ENCODE assay signal across 14 cellular contexts in the genomic region with DNA sequence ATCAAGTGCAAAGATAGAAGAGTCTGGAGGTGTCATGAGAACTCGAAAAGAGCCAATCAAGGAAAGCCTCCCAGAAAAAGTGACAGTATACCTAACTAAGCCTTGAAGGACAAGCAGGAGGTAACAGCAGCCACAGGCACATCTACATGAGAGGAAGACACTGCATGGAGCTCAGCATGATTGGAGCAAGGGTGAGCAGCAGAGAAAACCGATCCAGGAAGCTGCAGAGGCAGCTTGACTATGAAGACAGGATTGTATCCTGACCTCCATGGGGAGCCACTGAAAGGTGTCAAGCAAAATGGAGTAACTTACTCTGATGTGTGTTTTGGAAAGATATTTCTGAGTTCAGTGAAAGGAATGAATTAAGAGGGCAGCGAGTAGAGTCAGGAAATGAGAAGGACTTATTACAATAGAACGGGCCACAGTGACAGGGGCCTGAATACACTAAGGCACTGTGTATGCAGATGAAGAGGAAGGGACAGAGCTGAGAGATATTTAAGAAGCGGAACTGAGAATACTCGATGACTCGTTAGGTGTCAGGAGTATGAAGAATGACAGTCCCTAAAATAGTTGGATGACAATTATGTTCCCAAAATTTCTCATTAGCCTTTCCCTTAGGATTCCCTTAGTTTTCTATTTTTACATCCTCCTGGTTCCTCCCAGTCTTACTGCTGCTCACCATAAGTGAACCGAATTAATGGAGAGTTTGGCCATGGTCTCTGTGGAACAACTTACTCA.
DNase-seq lines count a peak whose midpoint lies in the region; ATAC-seq, FAIRE-seq and TF ChIP-seq lines count a peak whose summit lies in the region.
"Had no signal": no experiment of that assay in that cellular context is flagged by ENCODE, and none has a peak within 500 bp of the region (broad histone marks: within the 10 kb centered on the region; RNA-seq: fewer than 3 reads in every experiment).

No MANE protein-coding gene starts in this region.

- H2AFZ ChIP-seq in H1 (ENCODE audit: low read length) = no peak overlapping the region
- H2AFZ ChIP-seq in neuronal stem cell (ENCODE audit: low read length) = no peak overlapping the region

- no peak overlapping the region for H4K5ac ChIP-seq in H1 (ENCODE audit: insufficient read length, low read depth, low read length)

- H3K36me3 ChIP-seq in BLaER1 (no peaks in the 10 kb centered on the region), H1 (ENCODE audit: control insufficient read depth in 2 of 4, insufficient read depth in 4 of 4, low read length in 3 of 4) (no peaks in the 10 kb centered on the region), neuronal stem cell (replicated peaks in 1 of 2; ENCODE audit: control insufficient read depth in 2 of 2, insufficient read depth in 2 of 2, low read length in 2 of 2) (no peaks in the 10 kb centered on the region)

- H3K4me1 ChIP-seq in BLaER1 = peaks cover 14% of the 10 kb centered on the region
- H3K4me1 ChIP-seq in H1 (replicated peaks in 1 of 4; ENCODE audit: control insufficient read depth in 3 of 4, insufficient read depth in 4 of 4, low read length in 3 of 4) = peaks cover 0 to 11% (median 8%) of the 10 kb centered on the region in 4 experiments; a peak in 5 of 7 replicates
- peaks cover 0 to 2% of the 10 kb centered on the region in 2 donors for H3K4me1 ChIP-seq in neuronal stem cell (ENCODE audit: control insufficient read depth in 2 of 2, insufficient read depth in 1 of 2, low read depth in 1 of 2, low read length in 2 of 2)

- H2BK5ac ChIP-seq in H1 (ENCODE audit: low read depth, low read length) (no peak overlapping the region; the same call in 1 of the 2 replicates), neuronal stem cell (ENCODE audit: low read length) (no peak overlapping the region)

- H3K27me3 ChIP-seq in BLaER1 (no peaks in the 10 kb centered on the region), H1 (replicated peaks in 1 of 4; ENCODE audit: control insufficient read depth in 3 of 4, extremely low read depth in 1 of 4, insufficient read depth in 3 of 4, low read length in 3 of 4) (no peaks in the 10 kb centered on the region), neuronal stem cell (ENCODE audit: control insufficient read depth in 3 of 3, insufficient read depth in 3 of 3, low read depth in 1 of 3, low read length in 3 of 3) (no peaks in the 10 kb centered on the region)

- H2BK12ac ChIP-seq in H1 (ENCODE audit: low read depth, low read length) = no peak overlapping the region
- H2BK12ac ChIP-seq in neuronal stem cell (ENCODE audit: low read length) = no peak overlapping the region

- no peak overlapping the region for H3K14ac ChIP-seq in H1 (ENCODE audit: insufficient read length)
- no peak overlapping the region for H3K14ac ChIP-seq in neuronal stem cell (ENCODE audit: low read length)

- no peak overlapping the region for H2BK15ac ChIP-seq in H1 (ENCODE audit: low read length)
- no peak overlapping the region for H2BK15ac ChIP-seq in neuronal stem cell (ENCODE audit: low read length)

- H2BK20ac ChIP-seq in H1 (ENCODE audit: low read length) = 0 out of 2 replicates have a peak overlapping the region, but pooled peaks have one; percentile 11

- H3K23ac ChIP-seq in H1 (ENCODE audit: insufficient read length) = no peak overlapping the region
- no peak overlapping the region for H3K23ac ChIP-seq in neuronal stem cell (ENCODE audit: low read depth, low read length, poor library complexity)

- CTCF ChIA-PET in H1 (lab: Charles Lee; ENCODE audit: partially characterized antibody) = interaction anchor here (1.1 to 1.4 kb wide), 2 partner anchors 32 to 101 kb away, joined by 3 to 5 read pairs; no protein-coding TSS in a partner anchor

- ATAC-seq in GM19372 (IDR thresholded peaks at IDR 0.05; ENCODE audit: low read depth, unreplicated experiment) (peak; percentile 98), HG03439 (IDR thresholded peaks at IDR 0.05; ENCODE audit: unreplicated experiment) (peak; percentile 88)
- ATAC-seq: Panc1 had no signal

- POLR2A ChIA-PET in H1 (lab: Charles Lee; ENCODE audit: partially characterized antibody) = no interaction called here

- H3K79me2 ChIP-seq in H1 (ENCODE audit: control insufficient read depth in 1 of 2, insufficient read depth in 2 of 2, low read length in 2 of 2) = no peaks in the 10 kb centered on the region

- DNase-seq in H1 (ENCODE audit: low read depth in 1 of 2, low spot score in 2 of 2) (no peak), foreskin melanocyte (no peak), neuronal stem cell (ENCODE audit: low spot score) (no peak), NCI-H1048 (lab: John Stamatoyannopoulos, UW) (no peak), substantia nigra (lab: John Stamatoyannopoulos, UW) (no peak)
- DNase-seq: activated CD4-positive, alpha-beta T cell treated with anti-CD3 and anti-CD28 coated beads for 1 hour; activated naive CD4-positive, alpha-beta T cell treated with anti-CD3 and anti-CD28 coated beads, Interleukin-2, amount 10 ng/mL, durations not matched to agents 7 days and 5 days; cortex of kidney; NCI-H1694 had no signal

- H3K4me3 ChIP-seq in BLaER1 (no peak overlapping the region), H1 (ENCODE audit: extremely low read depth in 1 of 4, insufficient read depth in 2 of 4, low read depth in 3 of 4, low read length in 4 of 4) (no peak overlapping the region), neuronal stem cell (ENCODE audit: low read length in 2 of 2) (no peak overlapping the region)
- H3K4me3 ChIP-seq: skin epidermis had no signal

- H3K4me2 ChIP-seq in BLaER1 (peak overlapping the region; percentile 19; the same call in 1 of the 2 replicates), H1 (ENCODE audit: insufficient read depth in 1 of 2, low read depth in 2 of 2, low read length in 2 of 2) (peak overlapping the region in 1 of 2 experiments; percentile 21; a peak in 1 of 4 replicates), neuronal stem cell (ENCODE audit: insufficient read depth, low read length, poor library complexity, severe bottlenecking) (no peak overlapping the region)

- no peaks in the 10 kb centered on the region for H3K23me2 ChIP-seq in H1 (ENCODE audit: low read depth, low read length)

- H3K9ac ChIP-seq in BLaER1 (no peak overlapping the region), H1 (replicated peaks in 1 of 4; ENCODE audit: extremely low read depth in 1 of 4, low read depth in 3 of 4, low read length in 3 of 4) (no peak overlapping the region), neuronal stem cell (ENCODE audit: low read depth, low read length, poor library complexity) (no peak overlapping the region)

- no peaks in the 10 kb centered on the region for H3K9me3 ChIP-seq in BLaER1
- no peaks in the 10 kb centered on the region; a peak in 1 of 4 replicates for H3K9me3 ChIP-seq in H1 (ENCODE audit: insufficient read depth in 2 of 2, low read depth in 1 of 2, low read length in 1 of 2)
- no peaks in the 10 kb centered on the region for H3K9me3 ChIP-seq in neuronal stem cell (replicated peaks in 1 of 2; ENCODE audit: control insufficient read depth in 2 of 2, insufficient read depth in 1 of 2, low read depth in 1 of 2, low read length in 2 of 2)

- H3K27ac ChIP-seq in BLaER1 (no peak overlapping the region), H1 (ENCODE audit: low read depth, low read length) (no peak overlapping the region), neuronal stem cell (replicated peaks; ENCODE audit: low read length) (no peak overlapping the region), substantia nigra (ENCODE audit: low read depth, low read length, poor library complexity, severe bottlenecking) (no peak overlapping the region)
- H3K27ac ChIP-seq: skin epidermis had no signal

- H4K8ac ChIP-seq in H1 (ENCODE audit: extremely low read depth, insufficient read depth, low read length) (no peak overlapping the region), neuronal stem cell (ENCODE audit: low read depth, low read length) (no peak overlapping the region)

- no peak overlapping the region for H2AK5ac ChIP-seq in H1 (ENCODE audit: low read depth, low read length)
- no peak overlapping the region for H2AK5ac ChIP-seq in neuronal stem cell (ENCODE audit: low read depth, low read length)

- H3K79me1 ChIP-seq in H1 (ENCODE audit: low read depth, low read length) (no peaks in the 10 kb centered on the region), neuronal stem cell (ENCODE audit: low read depth, low read length) (no peaks in the 10 kb centered on the region)

- FAIRE-seq in H1 (lab: Jason Lieb, UNC) = no peak

- no peak for TF ChIP-seq RAD21 in H1 (IDR thresholded peaks at IDR 0.05 in 1 of 2, conservative IDR thresholded peaks at IDR 0.05 in 1 of 2; ENCODE audit: low read depth in 2 of 2, low read length in 2 of 2)

- H3K56ac ChIP-seq in H1 (replicated peaks; ENCODE audit: insufficient read length, low read depth, low read length) = no peak overlapping the region

- no peak overlapping the region for H4K91ac ChIP-seq in H1 (replicated peaks; ENCODE audit: insufficient read length, low read length)
- H4K91ac ChIP-seq in neuronal stem cell (ENCODE audit: low read depth, low read length, poor library complexity) = no peak overlapping the region

- 75% methylated on average over 8 of the region's 8 CpGs; no CpG with 5 or more reads in 1 of the 2 experiments for WGBS in H1 (ENCODE audit: extremely low coverage in 1 of 2, insufficient coverage in 1 of 2, insufficient read length in 1 of 2, insufficient replicate concordance in 2 of 2, low coverage in 1 of 2, low lambda C conversion rate in 2 of 2, missing lambda C conversion rate in 1 of 2), 2 experiments
- no CpG with 5 or more reads among the region's 8 CpGs for WGBS in neuronal stem cell (ENCODE audit: extremely low coverage in 2 of 2, insufficient read length in 2 of 2, insufficient replicate concordance in 1 of 2), 2 donors

- TF ChIP-seq POLR2A in H1 (IDR thresholded peaks at IDR 0.05; ENCODE audit: control extremely low read depth in 1 of 2, low read depth in 2 of 2, low read length in 2 of 2) = no peak

- H2BK120ac ChIP-seq in H1 (replicated peaks; ENCODE audit: low read depth, low read length) = no peak overlapping the region
- H2BK120ac ChIP-seq in neuronal stem cell (ENCODE audit: low read depth, low read length) = no peak overlapping the region

- no peak for TF ChIP-seq CTCF in H1 (IDR thresholded peaks at IDR 0.05; ENCODE audit: control extremely low read depth in 1 of 3, insufficient read depth in 1 of 3, low read depth in 1 of 3, low read length in 3 of 3)

- H3K4ac ChIP-seq in H1 (replicated peaks; ENCODE audit: insufficient read length, low read depth, low read length) (no peak overlapping the region), neuronal stem cell (ENCODE audit: low read length) (no peak overlapping the region)

- no peaks in the 10 kb centered on the region for H4K20me1 ChIP-seq in BLaER1
- no peaks in the 10 kb centered on the region for H4K20me1 ChIP-seq in H1 (replicated peaks in 1 of 2; ENCODE audit: control insufficient read depth in 1 of 2, insufficient read depth in 2 of 2, low read length in 2 of 2)

- no peak for TF ChIP-seq EP300 in H1 (IDR thresholded peaks at IDR 0.05; ENCODE audit: borderline replicate concordance in 1 of 2, low read depth in 2 of 2, low read length in 2 of 2)

- no peak overlapping the region for H3K18ac ChIP-seq in H1 (ENCODE audit: extremely low read depth, low read length)
- no peak overlapping the region for H3K18ac ChIP-seq in neuronal stem cell (ENCODE audit: low read length)

TF ChIP-seq in H1, 55 proteins besides CTCF, POLR2A, EP300 and RAD21 (continues in another document):
- TF ChIP-seq KDM4A (IDR thresholded peaks at IDR 0.05; ENCODE audit: low read depth, low read length, severe bottlenecking) = no peak
- TF ChIP-seq NRF1 (IDR thresholded peaks at IDR 0.05; ENCODE audit: low read depth, low read length) = no peak
- no peak for TF ChIP-seq CREB1 (IDR thresholded peaks at IDR 0.05)
